In genomic region chr7:98399462-98399861, GRCh38 we compare ENCODE assay signal across 10 cellular contexts. TPM values are rescaled to one million over a fixed set of nuclear protein-coding genes. Genes with fewer than 3 reads are reported as not detected.
A peak's percentile ranks its signal among the peaks of the same experiment; 100 is the strongest.
DNase-seq lines count a peak whose midpoint lies in the region; ATAC-seq, FAIRE-seq and TF ChIP-seq lines count a peak whose summit lies in the region.
"Had no signal": no experiment of that assay in that cellular context is flagged by ENCODE, and none has a peak within 500 bp of the region (broad histone marks: within the 10 kb centered on the region; RNA-seq: fewer than 3 reads in every experiment).

No MANE protein-coding gene starts in this region.

- H3K36me3 ChIP-seq in pancreas, result no peaks in the 10 kb centered on the region

- intact Hi-C loops in pancreas (cut with DNase I), result no loop called here

- peak overlapping the region; percentile 92 for H3K4me3 ChIP-seq in GM12864 (ENCODE audit: low read depth, low read length)
- H3K4me3 ChIP-seq in epithelial cell of esophagus (ENCODE audit: low read length), result peak overlapping the region; percentile 75
- H3K4me3 ChIP-seq in pancreas, result peak overlapping the region in 3 of 4 donors; percentile 14 to 87 (median 37)

- peak overlapping the region in 3 of 4 donors; percentile 23 to 75 (median 73) for H3K27ac ChIP-seq in pancreas

- 4 to 8% methylated on average over 7 of the region's 7 CpGs for WGBS in pancreas, 2 donors

- TF ChIP-seq CTCF in GM12864 (IDR thresholded peaks at IDR 0.05; ENCODE audit: low read depth, low read length, missing control alignments), result no peak
- no peak for TF ChIP-seq CTCF in epithelial cell of esophagus (IDR thresholded peaks at IDR 0.05; ENCODE audit: insufficient read depth, low read depth, low read length, missing control alignments)
- TF ChIP-seq CTCF in pancreas (IDR thresholded peaks at IDR 0.05), result no peak

- ATAC-seq in pancreas, result peak in 2 of 4 donors; percentile 1 to 3
- ATAC-seq in GM18519 (IDR thresholded peaks at IDR 0.05; ENCODE audit: low FRiP score, unreplicated experiment), result no peak

- H3K9me3 ChIP-seq in pancreas, result no peaks in the 10 kb centered on the region

- FAIRE-seq in pancreas (lab: Jason Lieb, UNC), result no peak
- FAIRE-seq: GM19239 had no signal

- H3K4me1 ChIP-seq in pancreas, result peaks cover 6 to 10% (median 7%) of the 10 kb centered on the region in 3 donors

- H3K27me3 ChIP-seq in pancreas, result no peaks in the 10 kb centered on the region

- DNase-seq in GM12864 (ENCODE audit: low read depth) (no peak), NOMO-1 treated with dmso at 0.1 percent for 144 hours (lab: John Stamatoyannopoulos, UW; ENCODE audit: unreplicated experiment) (peak; percentile 10), epithelial cell of esophagus (ENCODE audit: low read depth) (peak; percentile 67), pancreas (no peak), NCI-H1105 (lab: John Stamatoyannopoulos, UW) (no peak), RKO (ENCODE audit: low spot score) (no peak), NCI-H1092 (lab: John Stamatoyannopoulos, UW) (no peak)
- DNase-seq: activated gamma-delta T cell treated with Interleukin-2 at 50 U/mL for 16 hours had no signal

RNA-seq across cellular contexts. Expression of gene BAIAP2L1, which starts 1.4 kb away (rescaled TPM):
- total RNA-seq in pancreas, result 10 to 100 TPM; 18.8 to 31.5 (median 24.2) TPM
- 10 to 100 TPM; 17.9 to 20.3 TPM for polyA plus RNA-seq in pancreas

Comparison
In these comparisons a context has a peak if more than half of its experiments do, and no peak if none do; other contexts are left out.
1. DNase-seq: peak in NOMO-1 treated with dmso at 0.1 percent for 144 hours (single experiment) and epithelial cell of esophagus (single experiment); none in GM12864 (single experiment), pancreas (0 of 6), NCI-H1105 (single experiment), RKO (single experiment) and NCI-H1092 (single experiment).
2. H3K4me3 ChIP-seq: peak in every context shown above with its lines; median percentile 92 in GM12864; 75 in epithelial cell of esophagus; 37 in pancreas.